ENCODE assay signal across 16 cellular contexts in the genomic region with DNA sequence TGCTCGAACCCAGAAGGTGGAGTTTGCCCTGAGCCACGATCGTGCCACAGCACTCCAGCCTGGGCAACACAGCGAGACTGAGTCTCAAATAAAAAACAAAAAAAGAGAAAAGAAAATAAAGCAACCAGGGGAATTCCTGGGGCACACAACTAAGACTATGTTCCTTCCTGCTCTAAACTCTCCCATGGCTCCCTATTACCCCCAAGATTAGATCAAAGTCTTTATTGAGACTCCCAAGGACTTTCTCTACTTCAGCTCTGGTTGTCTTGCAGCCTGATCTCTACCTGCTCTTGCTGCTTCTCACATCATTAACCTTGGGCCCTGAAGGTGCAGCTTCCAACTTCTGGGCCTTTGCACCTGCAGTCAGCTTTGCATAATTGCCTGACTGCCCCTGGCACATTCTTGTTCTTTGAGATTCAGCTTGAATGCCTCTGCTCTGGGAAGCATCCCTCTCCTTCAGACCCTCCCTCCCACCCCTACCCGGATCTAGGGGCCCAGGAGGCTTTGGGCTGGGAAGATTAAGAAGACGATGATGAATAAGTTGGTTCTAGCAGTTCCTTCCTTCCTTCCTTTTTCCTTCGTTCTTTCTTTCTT. TPM values are rescaled to one million over a fixed set of nuclear protein-coding genes. Genes with fewer than 3 reads are reported as not detected.
DNase-seq lines count a peak whose midpoint lies in the region; ATAC-seq, FAIRE-seq and TF ChIP-seq lines count a peak whose summit lies in the region.
"Had no signal": no experiment of that assay in that cellular context is flagged by ENCODE, and none has a peak within 500 bp of the region (broad histone marks: within the 10 kb centered on the region; RNA-seq: fewer than 3 reads in every experiment).

No MANE protein-coding gene starts in this region.

- no peak for TF ChIP-seq POLR2A in GM12892 (IDR thresholded peaks at IDR 0.05; ENCODE audit: low read depth, low read length)

- H3K9me3 Mint-ChIP-seq in CD14-positive monocyte (peaks cover 4 to 14% (median 9%) of the 10 kb centered on the region in 7 donors), memory B cell (peaks cover 5% of the 10 kb centered on the region)
- no peaks in the 10 kb centered on the region for H3K9me3 Mint-ChIP-seq in activated CD4-positive, alpha-beta memory T cell treated with anti-CD3 and anti-CD28 coated beads, Interleukin-2, amount 10 ng/mL, durations not matched to agents 7 days and 5 days

- POLR2A ChIA-PET in activated CD4-positive, alpha-beta memory T cell treated with anti-CD3 and anti-CD28 coated beads, Interleukin-2, amount 10 ng/mL, durations not matched to agents 7 days and 5 days (lab: Charles Lee), result no interaction called here

- no peaks in the 10 kb centered on the region for H3K4me1 ChIP-seq in SJCRH30

- no peak overlapping the region for H3K27ac ChIP-seq in SJCRH30
- H3K27ac ChIP-seq: suprapubic skin had no signal

- H3K27ac Mint-ChIP-seq in CD14-positive monocyte, result peak overlapping the region; percentile 83 to 99 (median 96)
- H3K27ac Mint-ChIP-seq in activated CD4-positive, alpha-beta memory T cell treated with anti-CD3 and anti-CD28 coated beads, Interleukin-2, amount 10 ng/mL, durations not matched to agents 7 days and 5 days, result peak overlapping the region; percentile 60
- peak overlapping the region; percentile 96 for H3K27ac Mint-ChIP-seq in memory B cell

- H3K4me1 Mint-ChIP-seq in CD14-positive monocyte (peaks cover 54% of the 10 kb centered on the region), memory B cell (peaks cover 46% of the 10 kb centered on the region)
- peaks cover 48% of the 10 kb centered on the region for H3K4me1 Mint-ChIP-seq in activated CD4-positive, alpha-beta memory T cell treated with anti-CD3 and anti-CD28 coated beads, Interleukin-2, amount 10 ng/mL, durations not matched to agents 7 days and 5 days

- no peaks in the 10 kb centered on the region for H3K9me3 ChIP-seq in SJCRH30 (replicated peaks)
- H3K9me3 ChIP-seq: suprapubic skin had no signal

- H3K36me3 Mint-ChIP-seq in CD14-positive monocyte, result peaks cover 0 to 3% of the 10 kb centered on the region in 2 donors
- H3K36me3 Mint-ChIP-seq in activated CD4-positive, alpha-beta memory T cell treated with anti-CD3 and anti-CD28 coated beads, Interleukin-2, amount 10 ng/mL, durations not matched to agents 7 days and 5 days (ENCODE audit: low read depth), result peaks cover 2% of the 10 kb centered on the region
- H3K36me3 Mint-ChIP-seq in memory B cell, result peaks cover 3% of the 10 kb centered on the region

- DNase-seq in CD14-positive monocyte (ENCODE audit: low spot score), result no peak
- DNase-seq in GM12892 (ENCODE audit: insufficient read length), result no peak
- DNase-seq in activated CD4-positive, alpha-beta memory T cell treated with anti-CD3 and anti-CD28 coated beads, Interleukin-2, amount 10 ng/mL, durations not matched to agents 7 days and 5 days, result no peak
- DNase-seq in memory B cell (ENCODE audit: low spot score in 2 of 2), result peak in 1 of 2 donors; percentile 27
- DNase-seq in NCI-H2227 (lab: John Stamatoyannopoulos, UW; ENCODE audit: unreplicated experiment), result no peak
- DNase-seq in urothelium cell line (ENCODE audit: low spot score), result no peak
- DNase-seq in SJCRH30, result no peak
- DNase-seq: activated CD8-positive, alpha-beta memory T cell treated with anti-CD3 and anti-CD28 coated beads, Interleukin-2, amount 50 U/mL, for 4 hours; MV-4-11; SIG-M5; stimulated activated CD4-positive, alpha-beta T cell treated with anti-CD3 and anti-CD28 coated beads, Interleukin-12 subunit alpha, Interleukin-12 subunit beta, amount 100 ng/mL, for 4 hours had no signal

- H3K4me3 Mint-ChIP-seq in CD14-positive monocyte (no peak overlapping the region), memory B cell (peak overlapping the region; percentile 62)
- H3K4me3 Mint-ChIP-seq in activated CD4-positive, alpha-beta memory T cell treated with anti-CD3 and anti-CD28 coated beads, Interleukin-2, amount 10 ng/mL, durations not matched to agents 7 days and 5 days, result no peak overlapping the region

- no peaks in the 10 kb centered on the region for H3K27me3 ChIP-seq in SJCRH30
- H3K27me3 ChIP-seq: suprapubic skin had no signal

- H3K36me3 ChIP-seq in SJCRH30, result no peaks in the 10 kb centered on the region
- H3K36me3 ChIP-seq: suprapubic skin had no signal

- H3K27me3 Mint-ChIP-seq in CD14-positive monocyte (ENCODE audit: low read depth in 3 of 3), result peaks cover 1 to 5% (median 4%) of the 10 kb centered on the region in 3 donors
- H3K27me3 Mint-ChIP-seq in activated CD4-positive, alpha-beta memory T cell treated with anti-CD3 and anti-CD28 coated beads, Interleukin-2, amount 10 ng/mL, durations not matched to agents 7 days and 5 days, result no peaks in the 10 kb centered on the region
- H3K27me3 Mint-ChIP-seq in memory B cell, result no peaks in the 10 kb centered on the region

- CTCF ChIA-PET in activated CD4-positive, alpha-beta memory T cell treated with anti-CD3 and anti-CD28 coated beads, Interleukin-2, amount 10 ng/mL, durations not matched to agents 7 days and 5 days (lab: Charles Lee), result interaction anchor here (0.6 kb wide), 2 partner anchors 79 to 1684 kb away, joined by 3 to 4 read pairs; no protein-coding TSS in a partner anchor

- no peak overlapping the region for H3K4me3 ChIP-seq in SJCRH30
- H3K4me3 ChIP-seq: suprapubic skin had no signal

- no peak for TF ChIP-seq CTCF in CD14-positive monocyte (IDR thresholded peaks at IDR 0.05)

- FAIRE-seq in GM12892 (lab: Jason Lieb, UNC), result peak; percentile 33
- FAIRE-seq in urothelium cell line (lab: Jason Lieb, UNC), result no peak
- FAIRE-seq: HTR-8/SVneo had no signal

- ATAC-seq in memory B cell (ENCODE audit: low read depth) (no peak), HG02970 (IDR thresholded peaks at IDR 0.05; ENCODE audit: low FRiP score, unreplicated experiment) (no peak)

- intact Hi-C loops in CD14-positive monocyte (cut with micrococcal nuclease), result no loop called here

RNA-seq across cellular contexts. Expression of gene CERS4, which starts 16.8 kb away (rescaled TPM):
- polyA plus RNA-seq in CD14-positive monocyte, result 10 to 100 TPM; 12.0 to 12.1 TPM
- 24.2 TPM for polyA plus RNA-seq in GM12892 (2012; ENCODE audit: missing spikeins)
- total RNA-seq in activated CD4-positive, alpha-beta memory T cell treated with anti-CD3 and anti-CD28 coated beads, Interleukin-2, amount 10 ng/mL, durations not matched to agents 7 days and 5 days, result 10 to 100 TPM; 23.2 TPM
- 9.3 and 9.9 TPM in 2 replicates for total RNA-seq in SJCRH30 (2014; rRNA removed; shearing (Covaris generic))

RNA-seq across cellular contexts. Expression of gene FBN3, which starts 42.9 kb away (rescaled TPM):
- polyA plus RNA-seq in CD14-positive monocyte, result not detected
- polyA plus RNA-seq in GM12892 (2012; ENCODE audit: missing spikeins), result 0.02 TPM
- total RNA-seq in activated CD4-positive, alpha-beta memory T cell treated with anti-CD3 and anti-CD28 coated beads, Interleukin-2, amount 10 ng/mL, durations not matched to agents 7 days and 5 days, result not detected
- total RNA-seq in SJCRH30 (2014; rRNA removed; shearing (Covaris generic)), result 0.02 TPM in 1 of 2 replicates, not detected in the other
- total RNA-seq: mononuclear cell, posterior vena cava had no signal
